ENCODE assay signal across 18 cellular contexts in genomic region chr2:54628418-54628817, GRCh38.
DNase-seq lines count a peak whose midpoint lies in the region; ATAC-seq and TF ChIP-seq lines count a peak whose summit lies in the region.
"Had no signal": no experiment of that assay in that cellular context is flagged by ENCODE, and none has a peak within 500 bp of the region (broad histone marks: within the 10 kb centered on the region; RNA-seq: fewer than 3 reads in every experiment).

No MANE protein-coding gene starts in this region.

- no peaks in the 10 kb centered on the region; the same call in 1 of the 2 replicates for H3K79me2 ChIP-seq in OCI-LY7 (ENCODE audit: insufficient read depth, low read depth, low read length)

- H3K27ac ChIP-seq in OCI-LY7 (ENCODE audit: low read depth, low read length, poor library complexity, severe bottlenecking), result peak overlapping the region; percentile 78

- peak overlapping the region; percentile 43 for H3K27ac Mint-ChIP-seq in stimulated activated naive CD8-positive, alpha-beta T cell treated with anti-CD3 and anti-CD28 coated beads, Interleukin-15, Interleukin-2, amounts not matched to agents 100 ng/mL and 50 ng/mL, for 24 hours
- H3K27ac Mint-ChIP-seq in naive B cell, result peak overlapping the region in 4 of 6 donors; percentile 12 to 54 (median 28)

- H3K4me3 Mint-ChIP-seq in stimulated activated naive CD8-positive, alpha-beta T cell treated with anti-CD3 and anti-CD28 coated beads, Interleukin-15, Interleukin-2, amounts not matched to agents 100 ng/mL and 50 ng/mL, for 24 hours, result no peak overlapping the region
- peak overlapping the region in 1 of 8 donors; percentile 47 for H3K4me3 Mint-ChIP-seq in naive B cell
- H3K4me3 Mint-ChIP-seq: CD8-positive, alpha-beta T cell had no signal

- no peaks in the 10 kb centered on the region for H3K9me2 ChIP-seq in OCI-LY7 (ENCODE audit: insufficient read depth, low read length)
- H3K9me2 ChIP-seq: SK-N-SH had no signal

- no peaks in the 10 kb centered on the region for H3K9me3 Mint-ChIP-seq in stimulated activated naive CD8-positive, alpha-beta T cell treated with anti-CD3 and anti-CD28 coated beads, Interleukin-15, Interleukin-2, amounts not matched to agents 100 ng/mL and 50 ng/mL, for 24 hours
- no peaks in the 10 kb centered on the region for H3K9me3 Mint-ChIP-seq in naive B cell
- H3K9me3 Mint-ChIP-seq: CD8-positive, alpha-beta T cell; IgD-negative memory B cell had no signal

- TF ChIP-seq CTCF in OCI-LY7 (conservative IDR thresholded peaks at IDR 0.05; ENCODE audit: low read length), result no peak

- peak overlapping the region; percentile 50 for H3K4me2 ChIP-seq in OCI-LY7 (ENCODE audit: low read length)
- H3K4me2 ChIP-seq: SK-N-SH had no signal

- peaks cover 63% of the 10 kb centered on the region for H3K4me1 ChIP-seq in OCI-LY7 (ENCODE audit: insufficient read depth, low read length, poor library complexity, severe bottlenecking)

- H3K36me3 Mint-ChIP-seq in stimulated activated naive CD8-positive, alpha-beta T cell treated with anti-CD3 and anti-CD28 coated beads, Interleukin-15, Interleukin-2, amounts not matched to agents 100 ng/mL and 50 ng/mL, for 24 hours (ENCODE audit: low read depth), result peaks cover 78% of the 10 kb centered on the region
- peaks cover 36 to 39% of the 10 kb centered on the region in 2 donors for H3K36me3 Mint-ChIP-seq in naive B cell

- H3K4me1 Mint-ChIP-seq in stimulated activated naive CD8-positive, alpha-beta T cell treated with anti-CD3 and anti-CD28 coated beads, Interleukin-15, Interleukin-2, amounts not matched to agents 100 ng/mL and 50 ng/mL, for 24 hours (ENCODE audit: low read depth), result peaks cover 18% of the 10 kb centered on the region
- H3K4me1 Mint-ChIP-seq in naive B cell, result peaks cover 19 to 32% (median 23%) of the 10 kb centered on the region in 3 donors

- peaks cover 92% of the 10 kb centered on the region for H3K36me3 ChIP-seq in OCI-LY7 (ENCODE audit: insufficient read depth, low read length)

- intact Hi-C loops in OCI-LY7 (cut with micrococcal nuclease; ENCODE audit: unreplicated experiment), result no loop called here

- POLR2A ChIA-PET in OCI-LY7 (lab: Charles Lee), result interaction anchor here (0.6 to 1.2 kb wide), 11 partner anchors 11 to 155 kb away, joined by 3 to 6 read pairs (median 4); no protein-coding TSS in a partner anchor

- ATAC-seq in stimulated activated naive CD8-positive, alpha-beta T cell treated with anti-CD3 and anti-CD28 coated beads, Interleukin-15, Interleukin-2, amounts not matched to agents 100 U/mL and 50 U/mL, for 24 hours, result no peak
- ATAC-seq in naive B cell (ENCODE audit: low read depth in 2 of 2) (no peak), HG02623 (IDR thresholded peaks at IDR 0.05; ENCODE audit: unreplicated experiment) (no peak)
- ATAC-seq: CD8-positive, alpha-beta T cell; Right ventricle myocardium inferior had no signal

- no peak overlapping the region for H2AFZ ChIP-seq in OCI-LY7 (ENCODE audit: low read length)

- no peaks in the 10 kb centered on the region for H3K27me3 Mint-ChIP-seq in stimulated activated naive CD8-positive, alpha-beta T cell treated with anti-CD3 and anti-CD28 coated beads, Interleukin-15, Interleukin-2, amounts not matched to agents 100 ng/mL and 50 ng/mL, for 24 hours
- H3K27me3 Mint-ChIP-seq in naive B cell, result no peaks in the 10 kb centered on the region
- H3K27me3 Mint-ChIP-seq: IgD-negative memory B cell had no signal

- H4K20me1 ChIP-seq in OCI-LY7 (ENCODE audit: insufficient read depth, low read length), result no peaks in the 10 kb centered on the region

- CTCF ChIA-PET in OCI-LY7 (lab: Charles Lee; ENCODE audit: unreplicated experiment), result interaction anchor here (0.6 to 1.2 kb wide), 2 partner anchors 33 to 47 kb away, joined by 3 to 4 read pairs; no protein-coding TSS in a partner anchor

- no peaks in the 10 kb centered on the region for H3K9me3 ChIP-seq in OCI-LY7 (ENCODE audit: low read length)
- H3K9me3 ChIP-seq: SK-N-SH had no signal

- no peak for DNase-seq in stimulated activated naive CD8-positive, alpha-beta T cell treated with anti-CD3 and anti-CD28 coated beads, Interleukin-15, Interleukin-2, amounts not matched to agents 100 U/mL and 50 U/mL, for 24 hours
- DNase-seq in OCI-LY7 (ENCODE audit: low spot score) (peak; percentile 90), naive B cell (no peak), NCI-H774 (lab: John Stamatoyannopoulos, UW) (no peak), NCI-H446 (lab: John Stamatoyannopoulos, UW) (no peak), mucosa of gallbladder (ENCODE audit: low spot score) (no peak)
- DNase-seq: AML-193; CD8-positive, alpha-beta T cell; DMS153; HCEC 1CT; NCI-H1417 treated with DMSO at 0.1 percent for 48 hours; NCI-H2081 treated with DMSO at 0.1 percent for 48 hours; NCI-H226; SK-N-SH had no signal

- no peak overlapping the region for H3K4me3 ChIP-seq in OCI-LY7 (ENCODE audit: low read depth, low read length, poor library complexity, severe bottlenecking)

- no TSS peak for BruUV-seq in OCI-LY7 (replicated peaks; lab: Mats Ljungman, UMichigan)
